ENCODE assay signal across 8 cellular contexts in the genomic region with DNA sequence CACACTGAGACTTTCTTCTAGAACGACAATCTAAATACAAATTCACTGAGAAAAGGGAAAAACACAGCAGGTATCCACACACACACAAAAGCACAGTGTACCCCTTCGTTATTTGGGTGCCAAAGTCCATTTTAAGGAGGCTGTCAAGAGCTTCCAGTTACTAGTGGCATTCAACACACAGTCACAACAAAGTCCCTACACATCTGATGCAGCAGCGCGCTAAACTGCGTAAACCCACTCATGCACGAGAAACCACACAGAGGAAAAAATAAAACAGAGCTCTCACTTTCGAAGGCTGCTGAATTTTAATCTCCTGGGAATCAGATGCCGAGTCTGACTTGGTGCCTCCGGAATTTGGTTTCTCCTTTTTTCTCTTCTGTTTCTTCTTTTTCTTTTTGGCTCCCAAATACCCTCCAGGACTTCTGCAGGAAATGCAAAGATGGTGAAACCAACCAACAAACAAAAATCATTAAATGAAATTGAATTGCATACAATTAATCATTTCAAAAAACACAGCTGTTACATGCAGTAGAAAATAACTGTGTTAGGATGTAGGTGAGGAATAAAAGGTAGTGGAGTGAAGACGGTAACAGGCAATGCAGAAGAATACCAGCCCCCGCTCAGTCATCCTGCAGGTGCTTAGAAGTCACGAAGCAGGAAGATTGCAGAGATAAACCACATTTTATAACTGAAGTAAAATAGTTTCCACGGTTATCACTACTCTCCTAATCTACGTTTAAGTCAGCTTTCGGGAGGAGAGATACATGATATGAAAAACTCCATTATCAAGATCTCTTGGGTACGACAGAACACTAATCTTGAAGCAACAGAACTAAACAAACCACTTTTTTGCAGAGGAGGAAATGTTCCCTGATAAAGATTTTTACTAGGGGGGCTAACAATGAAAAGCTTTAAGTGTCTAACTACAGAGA. TPM values are rescaled to one million over a fixed set of nuclear protein-coding genes. Genes with fewer than 3 reads are reported as not detected.
DNase-seq lines count a peak whose midpoint lies in the region; ATAC-seq and TF ChIP-seq lines count a peak whose summit lies in the region.

No MANE protein-coding gene starts in this region.

- intact Hi-C loops in heart left ventricle (cut with DNase I) (no loop called here), lower lobe of right lung (cut with DNase I) (no loop called here)

- H2AFZ ChIP-seq in OCI-LY3 (ENCODE audit: low read depth, low read length), result no peak overlapping the region

- H3K9ac ChIP-seq in OCI-LY3 (ENCODE audit: low read length), result no peak overlapping the region

- WGBS in heart left ventricle, 4 donors, result 73 to 76% (median 76%) methylated on average over 16 of the region's 16 CpGs

- TF ChIP-seq POLR2A in heart left ventricle (IDR thresholded peaks at IDR 0.05), result no peak

- H3K4me1 ChIP-seq in OCI-LY3 (ENCODE audit: low read length), result peaks cover 8% of the 10 kb centered on the region
- peaks cover 0 to 15% (median 0%) of the 10 kb centered on the region in 12 donors for H3K4me1 ChIP-seq in heart left ventricle
- H3K4me1 ChIP-seq in lower lobe of right lung, result no peaks in the 10 kb centered on the region

- H3K27ac ChIP-seq in OCI-LY3 (ENCODE audit: low read length) (no peak overlapping the region), heart left ventricle (no peak overlapping the region), lower lobe of right lung (no peak overlapping the region)

- H3K9me3 ChIP-seq in OCI-LY3 (ENCODE audit: insufficient read depth, low read length) (no peaks in the 10 kb centered on the region), heart left ventricle (no peaks in the 10 kb centered on the region), lower lobe of right lung (no peaks in the 10 kb centered on the region)

- ATAC-seq in GM18520 (IDR thresholded peaks at IDR 0.05; ENCODE audit: unreplicated experiment) (peak; percentile 71), HG02642 (IDR thresholded peaks at IDR 0.05; ENCODE audit: poor library complexity, unreplicated experiment) (peak; percentile 89), heart left ventricle (no peak), GM21526 (IDR thresholded peaks at IDR 0.05; ENCODE audit: low FRiP score, unreplicated experiment) (no peak), lower lobe of right lung (no peak)

- peak; percentile 46 for DNase-seq in medulla oblongata (ENCODE audit: extremely low spot score)
- no peak for DNase-seq in heart left ventricle
- DNase-seq in 8988T, result no peak
- no peak for DNase-seq in lower lobe of right lung

- H3K27me3 ChIP-seq in OCI-LY3 (ENCODE audit: low read depth, low read length) (no peaks in the 10 kb centered on the region), heart left ventricle (no peaks in the 10 kb centered on the region), lower lobe of right lung (ENCODE audit: low read depth) (no peaks in the 10 kb centered on the region)

- peak overlapping the region; percentile 11 for H3K4me2 ChIP-seq in OCI-LY3 (ENCODE audit: low read length)

- TF ChIP-seq CTCF in OCI-LY3 (IDR thresholded peaks at IDR 0.05; ENCODE audit: low read depth, low read length) (no peak), heart left ventricle (IDR thresholded peaks at IDR 0.05) (no peak), lower lobe of right lung (IDR thresholded peaks at IDR 0.05) (no peak)

- H3K4me3 ChIP-seq in OCI-LY3 (ENCODE audit: low read length), result no peak overlapping the region
- no peak overlapping the region for H3K4me3 ChIP-seq in heart left ventricle
- no peak overlapping the region for H3K4me3 ChIP-seq in lower lobe of right lung

- H3K36me3 ChIP-seq in OCI-LY3 (replicated peaks; ENCODE audit: low read depth, low read length) (no peaks in the 10 kb centered on the region), heart left ventricle (peaks cover 0 to 37% (median 12%) of the 10 kb centered on the region in 9 donors), lower lobe of right lung (peaks cover 15% of the 10 kb centered on the region)

- no peaks in the 10 kb centered on the region for H3K79me2 ChIP-seq in OCI-LY3 (ENCODE audit: low read length)

- H4K20me1 ChIP-seq in OCI-LY3 (ENCODE audit: insufficient read depth, low read length), result no peaks in the 10 kb centered on the region

RNA-seq across cellular contexts. Expression of gene NMT2, which starts 27.1 kb away (rescaled TPM):
- total RNA-seq in heart left ventricle (10 to 100 TPM; 11.6 to 19.0 (median 13.2) TPM), lower lobe of right lung (10.2 TPM)
- 1 to 10 TPM; 6.7 to 8.0 TPM for polyA plus RNA-seq in heart left ventricle

RNA-seq across cellular contexts. Expression of gene RPP38, which starts 44.2 kb away (rescaled TPM):
- total RNA-seq in heart left ventricle, result 10 to 100 TPM in 2 of 9 donors, 1 to 10 TPM in 7; 7.2 to 14.4 (median 8.9) TPM
- polyA plus RNA-seq in heart left ventricle, result 10 to 100 TPM; 12.3 to 15.5 TPM
- total RNA-seq in lower lobe of right lung, result 16.9 TPM

RNA-seq across cellular contexts. Expression of gene ACBD7, which starts 52.8 kb away (rescaled TPM):
- total RNA-seq in heart left ventricle (1 to 10 TPM in 1 of 9 donors, not detected in 8; 1.1 TPM), lower lobe of right lung (not detected)
- under 1 TPM in 1 of 2 donors, not detected in 1; 0.08 TPM for polyA plus RNA-seq in heart left ventricle

Comparison
In these comparisons a context has a peak if more than half of its experiments do, and no peak if none do; other contexts are left out.
1. ATAC-seq: peak in GM18520 (single experiment) and HG02642 (single experiment); none in heart left ventricle (0 of 4), GM21526 (single experiment) and lower lobe of right lung (0 of 2).